In the genomic region with DNA sequence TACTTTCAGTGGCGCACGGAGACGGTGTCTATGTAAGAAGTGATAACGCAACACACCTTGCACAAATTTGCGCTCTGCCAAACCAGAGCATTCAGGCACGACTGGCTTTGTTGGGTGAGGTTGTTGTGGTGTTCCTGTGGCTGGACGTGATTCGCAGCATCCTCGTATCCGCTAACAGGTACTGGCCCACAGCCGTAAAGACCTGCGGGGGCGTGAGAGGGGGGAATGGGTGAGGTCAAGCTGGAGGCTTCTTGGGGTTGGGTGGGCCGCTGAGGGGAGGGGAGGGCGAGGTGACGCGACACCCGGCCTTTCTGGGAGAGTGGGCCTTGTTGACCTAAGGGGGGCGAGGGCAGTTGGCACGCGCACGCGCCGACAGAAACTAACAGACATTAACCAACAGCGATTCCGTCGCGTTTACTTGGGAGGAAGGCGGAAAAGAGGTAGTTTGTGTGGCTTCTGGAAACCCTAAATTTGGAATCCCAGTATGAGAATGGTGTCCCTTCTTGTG, we compare ENCODE assay signal across 26 cellular contexts.
"Had no signal": no experiment of that assay in that cellular context is flagged by ENCODE, and none has a peak within 500 bp of the region (broad histone marks: within the 10 kb centered on the region; RNA-seq: fewer than 3 reads in every experiment).

No MANE protein-coding gene starts in this region.

- H3K4me3 Mint-ChIP-seq: dendritic cell treated with granulocyte-macrophage colony-stimulating factor and Interleukin-4, amounts not matched to agents 40 ng/mL and 50 ng/mL, for 4 days; endodermal cell; naive thymus-derived CD8-positive, alpha-beta T cell; nephron progenitor cell; stimulated activated naive B cell treated with anti-CD40 and anti-IgM and Interleukin-4, amounts not matched to agents 10 μg/mL and 1 μg/mL and 100 μg/mL, for 72 hours; stimulated activated naive CD8-positive, alpha-beta T cell treated with anti-CD3 and anti-CD28 coated beads, Interleukin-15, Interleukin-2, amounts not matched to agents 100 ng/mL and 50 ng/mL, for 24 hours had no signal

- DNase-seq: colonic mucosa; effector CD8-positive, alpha-beta T cell; endodermal cell; foreskin keratinocyte; heart left ventricle; kidney; mammary epithelial cell; mesendoderm; naive thymus-derived CD8-positive, alpha-beta T cell; nephron progenitor cell; nucleus accumbens; ovary; psoas muscle; right cardiac atrium; stimulated activated CD4-positive, alpha-beta T cell treated with anti-CD3 and anti-CD28 coated beads, Interleukin-15, amount 100 ng/mL, for 24 hours; stimulated activated CD4-positive, alpha-beta T cell treated with anti-CD3 and anti-CD28 coated beads, Interleukin-2, amount 100 ng/mL, for 48 hours; stimulated activated naive B cell treated with anti-CD40 and anti-IgM and Interleukin-4, amounts not matched to agents 10 μg/mL and 1 μg/mL and 100 μg/mL, for 72 hours; transverse colon had no signal

- H3K27me3 ChIP-seq: colonic mucosa, foreskin keratinocyte, gastroesophageal sphincter, heart left ventricle, hepatocyte, left lung, ovary, transverse colon had no signal

- H3K36me3 Mint-ChIP-seq: stimulated activated naive B cell treated with anti-CD40 and anti-IgM and Interleukin-4, amounts not matched to agents 10 μg/mL and 1 μg/mL and 100 μg/mL, for 72 hours had no signal

- H3K27ac ChIP-seq: colonic mucosa, epithelial cell of prostate, foreskin keratinocyte, gastroesophageal sphincter, heart left ventricle, hepatocyte, left lung, ovary, psoas muscle, skin epidermis, transverse colon had no signal

- H3K27me3 Mint-ChIP-seq: dendritic cell treated with granulocyte-macrophage colony-stimulating factor and Interleukin-4, amounts not matched to agents 40 ng/mL and 50 ng/mL, for 4 days; naive thymus-derived CD8-positive, alpha-beta T cell; stimulated activated naive B cell treated with anti-CD40 and anti-IgM and Interleukin-4, amounts not matched to agents 10 μg/mL and 1 μg/mL and 100 μg/mL, for 72 hours; stimulated activated naive CD8-positive, alpha-beta T cell treated with anti-CD3 and anti-CD28 coated beads, Interleukin-15, Interleukin-2, amounts not matched to agents 100 ng/mL and 50 ng/mL, for 24 hours had no signal

- H3K9me3 ChIP-seq: colonic mucosa, ovary had no signal

- H3K4me1 Mint-ChIP-seq: endodermal cell; naive thymus-derived CD8-positive, alpha-beta T cell; nephron progenitor cell; stimulated activated naive B cell treated with anti-CD40 and anti-IgM and Interleukin-4, amounts not matched to agents 10 μg/mL and 1 μg/mL and 100 μg/mL, for 72 hours had no signal

- ATAC-seq: esophagus mucosa, foreskin keratinocyte, gastroesophageal sphincter, heart left ventricle, left lung, psoas muscle, right cardiac atrium had no signal

- H3K36me3 ChIP-seq: colonic mucosa, gastroesophageal sphincter, heart left ventricle, left lung, ovary, transverse colon had no signal

- H3K27ac Mint-ChIP-seq: dendritic cell treated with granulocyte-macrophage colony-stimulating factor and Interleukin-4, amounts not matched to agents 40 ng/mL and 50 ng/mL, for 4 days; endodermal cell; naive thymus-derived CD8-positive, alpha-beta T cell; nephron progenitor cell; stimulated activated naive B cell treated with anti-CD40 and anti-IgM and Interleukin-4, amounts not matched to agents 10 μg/mL and 1 μg/mL and 100 μg/mL, for 72 hours; stimulated activated naive CD8-positive, alpha-beta T cell treated with anti-CD3 and anti-CD28 coated beads, Interleukin-15, Interleukin-2, amounts not matched to agents 100 ng/mL and 50 ng/mL, for 24 hours had no signal

- H3K4me3 ChIP-seq: colonic mucosa, gastroesophageal sphincter, heart left ventricle, hepatocyte, left lung, ovary, psoas muscle, skin epidermis, transverse colon had no signal

- H3K4me1 ChIP-seq: colonic mucosa, foreskin keratinocyte, gastroesophageal sphincter, heart left ventricle, left lung, psoas muscle, transverse colon had no signal
